In the genomic region with DNA sequence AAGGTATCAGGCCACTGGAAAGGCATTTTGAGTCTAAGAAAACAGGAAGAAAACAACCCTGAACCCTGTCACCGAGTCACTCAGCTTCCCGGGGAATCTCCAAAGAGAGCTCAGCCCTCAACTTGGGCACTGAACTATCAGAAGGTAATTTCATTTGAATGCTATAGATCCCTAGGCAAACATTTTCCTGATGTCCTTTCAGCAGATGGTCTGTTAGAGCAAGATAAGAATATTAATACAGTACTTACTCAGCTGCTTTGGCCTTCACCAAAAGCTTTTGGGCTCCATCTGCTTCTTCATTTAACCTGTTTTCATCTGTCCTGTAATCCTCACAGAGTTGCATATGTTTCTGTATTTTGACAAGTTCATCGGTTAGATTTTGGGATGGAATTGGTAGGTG, we compare ENCODE assay signal across 32 cellular contexts. TPM values are rescaled to one million over a fixed set of nuclear protein-coding genes. Genes with fewer than 3 reads are reported as not detected.
"Had no signal": no experiment of that assay in that cellular context is flagged by ENCODE, and none has a peak within 500 bp of the region (broad histone marks: within the 10 kb centered on the region; RNA-seq: fewer than 3 reads in every experiment).

No MANE protein-coding gene starts in this region.

- H3K27me3 ChIP-seq: breast epithelium, foreskin keratinocyte, heart left ventricle, ovary, uterus had no signal

- H3K4me3 ChIP-seq: breast epithelium, heart left ventricle, ovary, prostate gland, skin epidermis, thoracic aorta, uterus had no signal

- H3K27ac ChIP-seq: breast epithelium, foreskin keratinocyte, heart left ventricle, ovary, prostate gland, skin epidermis, thoracic aorta, uterus had no signal

- H3K9me3 ChIP-seq: breast epithelium, heart left ventricle, ovary, prostate gland, thoracic aorta, uterus had no signal

- H3K27me3 Mint-ChIP-seq: type B pancreatic cell had no signal

- H3K4me3 Mint-ChIP-seq: activated B cell treated with CpG ODN at 0.5 μM for 24 hours; activated CD8-positive, alpha-beta memory T cell treated with anti-CD3 and anti-CD28 coated beads, Interleukin-2, amount 10 ng/mL, durations not matched to agents 7 days and 5 days; activated CD8-positive, alpha-beta T cell treated with anti-CD3 and anti-CD28 coated beads, Interleukin-2, amount 10 ng/mL, durations not matched to agents 7 days and 5 days; activated naive CD4-positive, alpha-beta T cell treated with anti-CD3 and anti-CD28 coated beads, Interleukin-2, amount 50 U/mL, for 24 hours; activated naive CD8-positive, alpha-beta T cell treated with anti-CD3 and anti-CD28 coated beads, Interleukin-2, amount 50 U/mL, for 24 hours; endodermal cell; immature natural killer cell; naive B cell; stimulated activated naive CD8-positive, alpha-beta T cell treated with anti-CD3 and anti-CD28 coated beads, Interleukin-15, Interleukin-2, amounts not matched to agents 100 ng/mL and 50 ng/mL, for 24 hours; type B pancreatic cell had no signal

- ATAC-seq: activated CD8-positive, alpha-beta memory T cell treated with anti-CD3 and anti-CD28 coated beads, Interleukin-2, amount 10 ng/mL, durations not matched to agents 7 days and 5 days; activated CD8-positive, alpha-beta T cell treated with anti-CD3 and anti-CD28 coated beads, Interleukin-2, amount 10 ng/mL, durations not matched to agents 7 days and 5 days; activated naive CD8-positive, alpha-beta T cell treated with anti-CD3 and anti-CD28 coated beads, Interleukin-2, amount 50 U/mL, for 24 hours; esophagus mucosa; foreskin keratinocyte; heart left ventricle; left colon; sciatic nerve had no signal

- H3K27ac Mint-ChIP-seq: activated B cell treated with CpG ODN at 0.5 μM for 24 hours; activated CD8-positive, alpha-beta memory T cell treated with anti-CD3 and anti-CD28 coated beads, Interleukin-2, amount 10 ng/mL, durations not matched to agents 7 days and 5 days; activated CD8-positive, alpha-beta T cell treated with anti-CD3 and anti-CD28 coated beads, Interleukin-2, amount 10 ng/mL, durations not matched to agents 7 days and 5 days; activated naive CD4-positive, alpha-beta T cell treated with anti-CD3 and anti-CD28 coated beads, Interleukin-2, amount 50 U/mL, for 24 hours; activated naive CD8-positive, alpha-beta T cell treated with anti-CD3 and anti-CD28 coated beads, Interleukin-2, amount 50 U/mL, for 24 hours; activated T-helper 2 cell treated with anti-CD3 and anti-CD28 coated beads, Interferon-gamma antibody, Interleukin-2, Interleukin-4, amounts not matched to agents 10 μg/mL and 5 μg/mL and 100 μg/mL, durations not matched to agents 14 hours and 24 hours and 36 hours; endodermal cell; immature natural killer cell; naive B cell; stimulated activated naive CD8-positive, alpha-beta T cell treated with anti-CD3 and anti-CD28 coated beads, Interleukin-15, Interleukin-2, amounts not matched to agents 100 ng/mL and 50 ng/mL, for 24 hours; type B pancreatic cell had no signal

- H3K4me1 ChIP-seq: breast epithelium, foreskin keratinocyte, heart left ventricle, prostate gland, uterus had no signal

- H3K9me3 Mint-ChIP-seq: activated B cell treated with CpG ODN at 0.5 μM for 24 hours; activated naive CD4-positive, alpha-beta T cell treated with anti-CD3 and anti-CD28 coated beads, Interleukin-2, amount 50 U/mL, for 24 hours; activated naive CD8-positive, alpha-beta T cell treated with anti-CD3 and anti-CD28 coated beads, Interleukin-2, amount 50 U/mL, for 24 hours; activated T-helper 2 cell treated with anti-CD3 and anti-CD28 coated beads, Interferon-gamma antibody, Interleukin-2, Interleukin-4, amounts not matched to agents 10 μg/mL and 5 μg/mL and 100 μg/mL, durations not matched to agents 14 hours and 24 hours and 36 hours; endodermal cell; immature natural killer cell; naive B cell; stimulated activated naive CD8-positive, alpha-beta T cell treated with anti-CD3 and anti-CD28 coated beads, Interleukin-15, Interleukin-2, amounts not matched to agents 100 ng/mL and 50 ng/mL, for 24 hours; type B pancreatic cell had no signal

- H3K4me1 Mint-ChIP-seq: activated B cell treated with CpG ODN at 0.5 μM for 24 hours; activated CD8-positive, alpha-beta memory T cell treated with anti-CD3 and anti-CD28 coated beads, Interleukin-2, amount 10 ng/mL, durations not matched to agents 7 days and 5 days; activated naive CD4-positive, alpha-beta T cell treated with anti-CD3 and anti-CD28 coated beads, Interleukin-2, amount 50 U/mL, for 24 hours; activated naive CD8-positive, alpha-beta T cell treated with anti-CD3 and anti-CD28 coated beads, Interleukin-2, amount 50 U/mL, for 24 hours; immature natural killer cell; naive B cell had no signal

- H3K36me3 ChIP-seq: breast epithelium, heart left ventricle, ovary, prostate gland, thoracic aorta, uterus had no signal

- H3K36me3 Mint-ChIP-seq: activated CD8-positive, alpha-beta memory T cell treated with anti-CD3 and anti-CD28 coated beads, Interleukin-2, amount 10 ng/mL, durations not matched to agents 7 days and 5 days; activated naive CD4-positive, alpha-beta T cell treated with anti-CD3 and anti-CD28 coated beads, Interleukin-2, amount 50 U/mL, for 24 hours; immature natural killer cell; naive B cell; type B pancreatic cell had no signal

- DNase-seq: activated B cell treated with CpG ODN at 0.5 μM for 24 hours; activated CD4-positive, alpha-beta T cell treated with anti-CD3 and anti-CD28 coated beads, Interleukin-2, amount 50 U/mL, for 1 hour; activated CD8-positive, alpha-beta memory T cell treated with anti-CD3 and anti-CD28 coated beads, Interleukin-2, amount 10 ng/mL, durations not matched to agents 7 days and 5 days; activated CD8-positive, alpha-beta T cell treated with anti-CD3 and anti-CD28 coated beads, Interleukin-2, amount 10 ng/mL, durations not matched to agents 7 days and 5 days; activated naive CD8-positive, alpha-beta T cell treated with anti-CD3 and anti-CD28 coated beads, Interleukin-2, amount 50 U/mL, for 24 hours; activated T-cell treated with anti-CD3 and anti-CD28 coated beads, Interleukin-2, amount 50 U/mL, for 48 hours; amygdala; central memory CD4-positive, alpha-beta T cell; endodermal cell; foreskin keratinocyte; heart left ventricle; hypothalamus; immature natural killer cell; kidney; left colon; mammary epithelial cell; naive B cell; ovary; retina; stimulated activated CD4-positive, alpha-beta T cell treated with anti-CD3 and anti-CD28 coated beads, Interleukin-12 subunit alpha, Interleukin-12 subunit beta, amount 100 ng/mL, for 4 hours; stimulated activated CD4-positive, alpha-beta T cell treated with anti-CD3 and anti-CD28 coated beads, Interleukin-4, amount 100 ng/mL, for 1 hour; uterus had no signal

RNA-seq across cellular contexts. Expression of gene LAMB1, which starts 34.2 kb away (rescaled TPM):
- total RNA-seq: activated B cell treated with CpG ODN at 0.5 μM for 24 hours; activated CD8-positive, alpha-beta memory T cell treated with anti-CD3 and anti-CD28 coated beads, Interleukin-2, amount 10 ng/mL, durations not matched to agents 7 days and 5 days; activated CD8-positive, alpha-beta T cell treated with anti-CD3 and anti-CD28 coated beads, Interleukin-2, amount 10 ng/mL, durations not matched to agents 7 days and 5 days had no signal
